ENCODE assay signal across 8 cellular contexts in the genomic region with DNA sequence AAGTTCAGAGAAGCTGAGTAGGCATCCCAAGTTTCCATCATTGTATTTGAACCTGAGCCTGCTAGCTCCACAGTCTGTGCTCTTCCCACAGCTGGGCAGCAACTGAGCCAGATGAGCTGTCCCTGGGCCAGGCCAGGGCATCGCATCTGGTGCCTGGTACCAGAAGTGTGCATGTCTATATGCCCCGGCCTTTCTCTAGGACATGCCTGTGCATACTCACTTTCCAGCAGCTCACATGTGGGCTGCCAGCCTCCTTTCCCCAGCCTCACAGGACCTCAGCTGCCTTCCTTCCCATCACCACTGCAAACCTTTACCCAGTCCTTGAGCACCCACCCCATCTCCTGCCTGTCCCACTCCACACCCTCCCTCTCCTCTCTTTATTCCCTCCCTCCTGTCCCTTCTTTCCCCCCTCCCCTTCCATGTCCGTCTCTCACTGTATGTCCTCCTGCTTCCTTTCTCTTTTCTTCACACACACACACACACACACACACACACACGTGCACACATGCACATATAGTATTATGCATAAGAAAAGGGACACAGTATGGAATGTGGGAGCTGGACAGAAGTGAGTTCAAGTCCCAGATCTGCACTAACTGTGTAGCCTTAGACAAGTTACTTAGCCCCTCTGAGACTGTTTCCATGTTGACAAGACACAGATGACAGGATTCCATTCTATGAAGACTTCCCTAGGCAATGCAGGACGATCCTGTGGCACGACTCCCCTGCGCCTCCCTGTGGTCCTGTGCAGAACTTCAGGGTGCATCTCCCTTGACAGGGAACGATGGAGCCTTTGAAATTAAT. TPM values are rescaled to one million over a fixed set of nuclear protein-coding genes. Genes with fewer than 3 reads are reported as not detected.
A peak's percentile ranks its signal among the peaks of the same experiment; 100 is the strongest.
DNase-seq lines count a peak whose midpoint lies in the region; ATAC-seq and TF ChIP-seq lines count a peak whose summit lies in the region.

No MANE protein-coding gene starts in this region.

- H3K36me3 ChIP-seq in colonic mucosa, result no peaks in the 10 kb centered on the region
- no peaks in the 10 kb centered on the region for H3K36me3 ChIP-seq in lung (ENCODE audit: control insufficient read depth in 2 of 2, insufficient read depth in 2 of 2, low read length in 2 of 2)

- H3K9ac ChIP-seq in colonic mucosa (ENCODE audit: low read depth in 2 of 2, low read length in 2 of 2), result no peak overlapping the region

- H3K36me3 Mint-ChIP-seq in activated CD4-positive, alpha-beta T cell treated with anti-CD3 and anti-CD28 coated beads, Interleukin-2, amount 10 ng/mL, durations not matched to agents 24 days and 14 days (ENCODE audit: low read depth), result no peaks in the 10 kb centered on the region

- no peaks in the 10 kb centered on the region for H3K4me1 Mint-ChIP-seq in activated CD4-positive, alpha-beta T cell treated with anti-CD3 and anti-CD28 coated beads, Interleukin-2, amount 10 ng/mL, durations not matched to agents 24 days and 14 days

- H3K9me3 Mint-ChIP-seq in activated CD4-positive, alpha-beta T cell treated with anti-CD3 and anti-CD28 coated beads, Interleukin-2, amount 10 ng/mL, durations not matched to agents 24 days and 14 days, result no peaks in the 10 kb centered on the region

- intact Hi-C loops in activated CD4-positive, alpha-beta T cell treated with anti-CD3 and anti-CD28 coated beads, Interleukin-2, amount 10 ng/mL, durations not matched to agents 24 days and 14 days (cut with micrococcal nuclease), result loop anchor here (1.0 kb wide), 1 partner anchor 57 kb away; no protein-coding TSS in a partner anchor
- intact Hi-C loops in colonic mucosa (cut with DNase I), result loop anchor here (2.0 kb wide), 1 partner anchor 56 kb away; no protein-coding TSS in a partner anchor

- TF ChIP-seq CTCF in GM13977 (IDR thresholded peaks at IDR 0.05; ENCODE audit: extremely low read depth, insufficient read depth, missing control alignments) (peak; percentile 92), colonic mucosa (IDR thresholded peaks at IDR 0.05) (peak; percentile 82), lung (IDR thresholded peaks at IDR 0.05; ENCODE audit: control extremely low read depth, extremely low read depth) (peak; percentile 26)

- peak; percentile 73 for DNase-seq in ACHN
- DNase-seq in GM13977 (ENCODE audit: low spot score), result peak; percentile 82
- DNase-seq in NCI-H146 treated with DMSO at 0.1 percent for 48 hours (lab: John Stamatoyannopoulos, UW; ENCODE audit: unreplicated experiment), result peak; percentile 33
- DNase-seq in activated CD4-positive, alpha-beta T cell treated with anti-CD3 and anti-CD28 coated beads, Interleukin-2, amount 10 ng/mL, durations not matched to agents 24 days and 14 days, result peak; percentile 89
- peak; percentile 80 for DNase-seq in colonic mucosa
- peak; percentile 46 for DNase-seq in lung (ENCODE audit: low spot score)
- peak; percentile 28 to 47 for DNase-seq in stimulated activated CD8-positive, alpha-beta memory T cell treated with anti-CD3 and anti-CD28 coated beads, Interleukin-15, amount 100 ng/mL, for 48 hours (ENCODE audit: low read depth in 2 of 2)

- peak; percentile 82 for ATAC-seq in HG02852 (IDR thresholded peaks at IDR 0.05; ENCODE audit: unreplicated experiment)
- ATAC-seq in lung (ENCODE audit: insufficient read depth, low FRiP score), result peak; percentile 63

- no peaks in the 10 kb centered on the region for H3K27me3 ChIP-seq in colonic mucosa
- no peaks in the 10 kb centered on the region for H3K27me3 ChIP-seq in lung (ENCODE audit: control insufficient read depth, insufficient read depth)

- no peak overlapping the region for H3K4me3 ChIP-seq in colonic mucosa
- H3K4me3 ChIP-seq in lung, result no peak overlapping the region

- WGBS in lung, 2 donors, result 32 to 33% methylated on average over 8 of the region's 8 CpGs

- H3K9me3 ChIP-seq in colonic mucosa (no peaks in the 10 kb centered on the region), lung (ENCODE audit: control insufficient read depth in 2 of 2, insufficient read depth in 1 of 2, low read length in 1 of 2) (peaks cover 0 to 2% of the 10 kb centered on the region in 2 donors)

- no peak overlapping the region for H3K27ac ChIP-seq in colonic mucosa
- H3K27ac ChIP-seq in lung (ENCODE audit: low read depth in 1 of 2, low read length in 1 of 2), result no peak overlapping the region

- no peak overlapping the region for H3K4me3 Mint-ChIP-seq in activated CD4-positive, alpha-beta T cell treated with anti-CD3 and anti-CD28 coated beads, Interleukin-2, amount 10 ng/mL, durations not matched to agents 24 days and 14 days

- peaks cover 14% of the 10 kb centered on the region for H3K27me3 Mint-ChIP-seq in activated CD4-positive, alpha-beta T cell treated with anti-CD3 and anti-CD28 coated beads, Interleukin-2, amount 10 ng/mL, durations not matched to agents 24 days and 14 days

- H3K27ac Mint-ChIP-seq in activated CD4-positive, alpha-beta T cell treated with anti-CD3 and anti-CD28 coated beads, Interleukin-2, amount 10 ng/mL, durations not matched to agents 24 days and 14 days, result no peak overlapping the region

- H3K4me1 ChIP-seq in colonic mucosa, result peaks cover 12% of the 10 kb centered on the region
- H3K4me1 ChIP-seq in lung (ENCODE audit: control insufficient read depth in 2 of 2, insufficient read depth in 2 of 2, low read length in 2 of 2), result no peaks in the 10 kb centered on the region

- in situ Hi-C loops in ACHN (cut with HindIII; ENCODE audit: low pct_ligation_motif_present, low pct_unique_long_range_greater_than_20kb, low sequenced_read_pairs) (no loop called here), GM13977 (cut with MboI; ENCODE audit: low pct_unique_long_range_greater_than_20kb, low sequenced_read_pairs, unreplicated experiment) (loop anchor here (5.0 kb wide), 1 partner anchor 43 kb away; no protein-coding TSS in a partner anchor)

RNA-seq across cellular contexts. Expression of a gene that starts 10.9 kb away (rescaled TPM):
- total RNA-seq in activated CD4-positive, alpha-beta T cell treated with anti-CD3 and anti-CD28 coated beads, Interleukin-2, amount 10 ng/mL, durations not matched to agents 24 days and 14 days, result 0.26 and 0.33 TPM in 2 replicates
- total RNA-seq in colonic mucosa (100 to 1,000 TPM in 1 of 2 donors, 10 to 100 TPM in 1; 99.3 to 105 TPM), lung (under 1 TPM; 0.17 to 0.46 TPM)
- under 1 TPM; 0.10 to 0.49 TPM for polyA plus RNA-seq in lung

RNA-seq across cellular contexts. Expression of a gene that starts 20.1 kb away (rescaled TPM):
- total RNA-seq in activated CD4-positive, alpha-beta T cell treated with anti-CD3 and anti-CD28 coated beads, Interleukin-2, amount 10 ng/mL, durations not matched to agents 24 days and 14 days, result not detected in 2 replicates
- total RNA-seq in colonic mucosa (not detected), lung (not detected)
- not detected for polyA plus RNA-seq in lung

RNA-seq across cellular contexts. Expression of a gene that starts 31.6 kb away (rescaled TPM):
- total RNA-seq in activated CD4-positive, alpha-beta T cell treated with anti-CD3 and anti-CD28 coated beads, Interleukin-2, amount 10 ng/mL, durations not matched to agents 24 days and 14 days, result not detected in 2 replicates
- total RNA-seq in colonic mucosa (100 to 1,000 TPM; 515 to 560 TPM), lung (not detected)
- under 1 TPM in 1 of 2 donors, not detected in 1; 0.47 TPM for polyA plus RNA-seq in lung

RNA-seq across cellular contexts. Expression of a gene that starts 36.1 kb away (rescaled TPM):
- total RNA-seq in activated CD4-positive, alpha-beta T cell treated with anti-CD3 and anti-CD28 coated beads, Interleukin-2, amount 10 ng/mL, durations not matched to agents 24 days and 14 days, result not detected in 2 replicates
- not detected for total RNA-seq in colonic mucosa
- not detected for total RNA-seq in lung
- polyA plus RNA-seq in lung, result not detected

RNA-seq across cellular contexts. Expression of a gene that starts 39.6 kb away (rescaled TPM):
- not detected in 2 replicates for total RNA-seq in activated CD4-positive, alpha-beta T cell treated with anti-CD3 and anti-CD28 coated beads, Interleukin-2, amount 10 ng/mL, durations not matched to agents 24 days and 14 days
- total RNA-seq in colonic mucosa, result not detected
- under 1 TPM in 1 of 2 donors, not detected in 1; 0.31 TPM for total RNA-seq in lung
- polyA plus RNA-seq in lung, result under 1 TPM; 0.05 to 0.65 TPM

Comparison
In these comparisons a context has a peak if more than half of its experiments do, and no peak if none do; other contexts are left out.
1. DNase-seq: peak in every context shown above with its lines; median percentile 89 in activated CD4-positive, alpha-beta T cell treated with anti-CD3 and anti-CD28 coated beads, Interleukin-2, amount 10 ng/mL, durations not matched to agents 24 days and 14 days; 82 in GM13977; 80 in colonic mucosa; 73 in ACHN; 46 in lung; 38 in stimulated activated CD8-positive, alpha-beta memory T cell treated with anti-CD3 and anti-CD28 coated beads, Interleukin-15, amount 100 ng/mL, for 48 hours; 33 in NCI-H146 treated with DMSO at 0.1 percent for 48 hours.
2. CTCF ChIP-seq: peak in every context shown above with its lines; median percentile 92 in GM13977; 82 in colonic mucosa; 26 in lung.
3. RNA of a gene that starts 10.9 kb away (total RNA-seq): 99.3 to 105 TPM in colonic mucosa; 0.17 to 0.46 TPM in lung and 0.26 to 0.33 TPM in activated CD4-positive, alpha-beta T cell treated with anti-CD3 and anti-CD28 coated beads, Interleukin-2, amount 10 ng/mL, durations not matched to agents 24 days and 14 days; every median in the first group is over 10 times any median in the second.
4. RNA of a gene that starts 31.6 kb away (total RNA-seq): 515 to 560 TPM in colonic mucosa; not detected in lung and not detected in activated CD4-positive, alpha-beta T cell treated with anti-CD3 and anti-CD28 coated beads, Interleukin-2, amount 10 ng/mL, durations not matched to agents 24 days and 14 days; every median in the first group is over 100 times any median in the second.